ENCODE assay signal across 11 cellular contexts in the genomic region with DNA sequence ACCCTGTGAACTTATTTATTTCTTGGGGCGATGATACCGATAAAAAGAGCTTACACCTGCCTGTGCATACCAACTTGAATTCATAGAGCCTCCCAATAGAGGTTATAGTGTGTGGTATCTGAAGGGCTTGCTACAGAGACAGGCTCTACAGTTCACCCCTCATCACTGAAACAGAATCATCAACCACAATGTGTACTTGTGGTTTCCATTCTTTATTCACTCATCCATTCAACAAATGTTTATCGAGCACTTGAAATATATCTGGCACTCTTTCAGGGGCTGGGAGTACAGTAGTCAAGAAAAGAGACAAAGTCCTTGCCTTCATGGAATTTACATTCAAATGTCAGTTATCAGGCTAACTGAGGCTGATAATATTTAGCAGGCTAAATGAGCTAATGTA.
DNase-seq lines count a peak whose midpoint lies in the region.
"Had no signal": no experiment of that assay in that cellular context is flagged by ENCODE, and none has a peak within 500 bp of the region (broad histone marks: within the 10 kb centered on the region; RNA-seq: fewer than 3 reads in every experiment).

No MANE protein-coding gene starts in this region.

- DNase-seq in A172 (ENCODE audit: low spot score) (peak; percentile 45), EH (ENCODE audit: low read depth) (peak; percentile 51), NCI-H345 treated with DMSO at 0.1 percent for 48 hours (lab: John Stamatoyannopoulos, UW; ENCODE audit: unreplicated experiment) (peak; percentile 91), epithelial cell of prostate (ENCODE audit: low read depth, low spot score) (peak; percentile 39), T1000 (lab: John Stamatoyannopoulos, UW) (no peak), NCI-H146 treated with DMSO at 0.1 percent for 48 hours (lab: John Stamatoyannopoulos, UW; ENCODE audit: unreplicated experiment) (no peak)
- DNase-seq in activated CD8-positive, alpha-beta memory T cell treated with anti-CD3 and anti-CD28 coated beads for 24 hours = no peak
- no peak for DNase-seq in stimulated activated naive CD4-positive, alpha-beta T cell (lab: John Stamatoyannopoulos, UW)
- DNase-seq: endodermal cell, naive B cell had no signal

- H3K27ac ChIP-seq in epithelial cell of prostate = no peak overlapping the region
- H3K27ac ChIP-seq: HL-60 had no signal

Comparison
In these comparisons a context has a peak if more than half of its experiments do, and no peak if none do; other contexts are left out.
1. DNase-seq: peak in A172 (single experiment), EH (single experiment), NCI-H345 treated with DMSO at 0.1 percent for 48 hours (single experiment) and epithelial cell of prostate (single experiment); none in activated CD8-positive, alpha-beta memory T cell treated with anti-CD3 and anti-CD28 coated beads for 24 hours (single experiment), T1000 (single experiment), stimulated activated naive CD4-positive, alpha-beta T cell (0 of 6) and NCI-H146 treated with DMSO at 0.1 percent for 48 hours (single experiment).